2 cellular contexts compared by ENCODE assay signal in the genomic region with DNA sequence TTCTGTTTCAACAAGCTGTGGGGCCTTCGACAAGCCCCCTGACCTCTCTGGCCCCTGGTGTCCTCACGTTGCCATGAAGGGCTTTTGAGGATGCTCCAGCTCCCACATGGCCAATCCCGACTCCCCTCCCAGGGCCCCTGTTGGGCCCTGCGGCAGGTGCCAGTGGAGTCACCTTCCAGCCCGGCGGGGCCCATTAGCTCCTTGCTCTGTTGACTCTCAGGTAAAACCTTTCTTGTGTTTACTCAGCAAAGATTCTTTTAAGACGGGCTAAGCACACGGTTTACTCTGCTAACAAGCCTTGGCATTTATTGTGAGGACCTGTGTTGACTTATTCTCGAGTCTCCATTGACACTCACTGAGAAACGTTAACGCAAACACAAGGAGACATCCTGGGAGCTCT.
TF ChIP-seq lines count a peak whose summit lies in the region.

No MANE protein-coding gene starts in this region.

TF ChIP-seq in IMR-90, 13 proteins besides CTCF, POLR2A, EP300 and RAD21:
- TF ChIP-seq CEBPB (IDR thresholded peaks at IDR 0.05; ENCODE audit: low read depth, low read length): no peak
- no peak for TF ChIP-seq BHLHE40 (IDR thresholded peaks at IDR 0.05; ENCODE audit: low read depth, low read length)
- TF ChIP-seq MXI1 (IDR thresholded peaks at IDR 0.05; ENCODE audit: borderline replicate concordance, low read depth, low read length): no peak
- no peak for TF ChIP-seq FOS (IDR thresholded peaks at IDR 0.05; ENCODE audit: low read depth, low read length)
- TF ChIP-seq RFX5 (IDR thresholded peaks at IDR 0.05; ENCODE audit: low read depth, low read length): no peak
- TF ChIP-seq RCOR1 (IDR thresholded peaks at IDR 0.05; ENCODE audit: insufficient replicate concordance, low read length): no peak
- TF ChIP-seq CHD1 (IDR thresholded peaks at IDR 0.05; ENCODE audit: low read depth, low read length): no peak
- no peak for TF ChIP-seq SMC3 (IDR thresholded peaks at IDR 0.05; ENCODE audit: low read depth, low read length)
- TF ChIP-seq NFE2L2 (IDR thresholded peaks at IDR 0.05; ENCODE audit: low read depth, low read length): no peak
- no peak for TF ChIP-seq MAZ (IDR thresholded peaks at IDR 0.05; ENCODE audit: borderline replicate concordance, low read depth, low read length)
- TF ChIP-seq, protein P1, sequence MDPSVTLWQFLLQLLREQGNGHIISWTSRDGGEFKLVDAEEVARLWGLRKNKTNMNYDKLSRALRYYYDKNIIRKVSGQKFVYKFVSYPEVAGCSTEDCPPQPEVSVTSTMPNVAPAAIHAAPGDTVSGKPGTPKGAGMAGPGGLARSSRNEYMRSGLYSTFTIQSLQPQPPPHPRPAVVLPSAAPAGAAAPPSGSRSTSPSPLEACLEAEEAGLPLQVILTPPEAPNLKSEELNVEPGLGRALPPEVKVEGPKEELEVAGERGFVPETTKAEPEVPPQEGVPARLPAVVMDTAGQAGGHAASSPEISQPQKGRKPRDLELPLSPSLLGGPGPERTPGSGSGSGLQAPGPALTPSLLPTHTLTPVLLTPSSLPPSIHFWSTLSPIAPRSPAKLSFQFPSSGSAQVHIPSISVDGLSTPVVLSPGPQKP (IDR thresholded peaks at IDR 0.05; ENCODE audit: borderline replicate concordance, low read depth, low read length): no peak
- TF ChIP-seq, protein P2, sequence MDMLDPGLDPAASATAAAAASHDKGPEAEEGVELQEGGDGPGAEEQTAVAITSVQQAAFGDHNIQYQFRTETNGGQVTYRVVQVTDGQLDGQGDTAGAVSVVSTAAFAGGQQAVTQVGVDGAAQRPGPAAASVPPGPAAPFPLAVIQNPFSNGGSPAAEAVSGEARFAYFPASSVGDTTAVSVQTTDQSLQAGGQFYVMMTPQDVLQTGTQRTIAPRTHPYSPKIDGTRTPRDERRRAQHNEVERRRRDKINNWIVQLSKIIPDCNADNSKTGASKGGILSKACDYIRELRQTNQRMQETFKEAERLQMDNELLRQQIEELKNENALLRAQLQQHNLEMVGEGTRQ (IDR thresholded peaks at IDR 0.05; ENCODE audit: low read depth, low read length): no peak
- no peak for TF ChIP-seq MAFK (IDR thresholded peaks at IDR 0.05; ENCODE audit: low read depth, low read length)

TF ChIP-seq in K562, 482 proteins besides CTCF, POLR2A, EP300 and RAD21:
- TF ChIP-seq ZNF583 (CRISPR knock-in tag; IDR thresholded peaks at IDR 0.05): no peak
- TF ChIP-seq, protein P3, sequence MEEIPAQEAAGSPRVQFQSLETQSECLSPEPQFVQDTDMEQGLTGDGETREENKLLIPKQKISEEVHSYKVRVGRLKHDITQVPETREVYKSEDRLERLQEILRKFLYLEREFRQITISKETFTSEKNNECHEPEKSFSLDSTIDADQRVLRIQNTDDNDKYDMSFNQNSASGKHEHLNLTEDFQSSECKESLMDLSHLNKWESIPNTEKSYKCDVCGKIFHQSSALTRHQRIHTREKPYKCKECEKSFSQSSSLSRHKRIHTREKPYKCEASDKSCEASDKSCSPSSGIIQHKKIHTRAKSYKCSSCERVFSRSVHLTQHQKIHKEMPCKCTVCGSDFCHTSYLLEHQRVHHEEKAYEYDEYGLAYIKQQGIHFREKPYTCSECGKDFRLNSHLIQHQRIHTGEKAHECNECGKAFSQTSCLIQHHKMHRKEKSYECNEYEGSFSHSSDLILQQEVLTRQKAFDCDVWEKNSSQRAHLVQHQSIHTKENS (CRISPR knock-in tag; IDR thresholded peaks at IDR 0.05): no peak
- no peak for TF ChIP-seq SAFB (IDR thresholded peaks at IDR 0.05; ENCODE audit: borderline replicate concordance, low read depth, low read length)
- no peak for TF ChIP-seq RBM22 (IDR thresholded peaks at IDR 0.05; ENCODE audit: low read depth, low read length, poor library complexity, severe bottlenecking)
